Comparison of ENCODE assay signal across 8 cellular contexts in genomic region chr7:100476903-100477870, GRCh38. TPM values are rescaled to one million over a fixed set of nuclear protein-coding genes. Genes with fewer than 3 reads are reported as not detected.
A peak's percentile ranks its signal among the peaks of the same experiment; 100 is the strongest.
DNase-seq lines count a peak whose midpoint lies in the region; ATAC-seq, FAIRE-seq and TF ChIP-seq lines count a peak whose summit lies in the region.

No MANE protein-coding gene starts in this region.

- H3K79me2 ChIP-seq in HepG2 (ENCODE audit: insufficient read depth, low read length), result peaks cover 1% of the 10 kb centered on the region

- H3K9ac ChIP-seq in HepG2 (ENCODE audit: insufficient read depth, low read depth, low read length), result peak overlapping the region; percentile 75; the same call in 1 of the 2 replicates
- H3K9ac ChIP-seq in stomach smooth muscle (ENCODE audit: low read length in 2 of 2), result peak overlapping the region; percentile 62 to 93

- in situ Hi-C loops in HepG2 (cut with HindIII; ENCODE audit: extremely low pct_ligation_motif_present, low pct_unique_long_range_greater_than_20kb), result no loop called here

- H3K9me3 ChIP-seq in ascending aorta, result no peaks in the 10 kb centered on the region
- H3K9me3 ChIP-seq in HepG2 (ENCODE audit: low read length), result no peaks in the 10 kb centered on the region
- H3K9me3 ChIP-seq in stomach smooth muscle (ENCODE audit: control insufficient read depth in 2 of 2, low read length in 2 of 2), result no peaks in the 10 kb centered on the region

- H3K27ac ChIP-seq in ascending aorta (peak overlapping the region; percentile 74 to 83), HepG2 (ENCODE audit: extremely low read length, insufficient read depth, low read length) (no peak overlapping the region), stomach smooth muscle (ENCODE audit: low read length) (peak overlapping the region; percentile 91)

- TF ChIP-seq POLR2A in HepG2 (IDR thresholded peaks at IDR 0.05; ENCODE audit: insufficient read depth in 1 of 2, low read depth in 2 of 2, low read length in 2 of 2) (no peak), GM12892 (IDR thresholded peaks at IDR 0.05; ENCODE audit: low read depth, low read length) (no peak)

- TF ChIP-seq EP300 in HepG2 (IDR thresholded peaks at IDR 0.05; ENCODE audit: low read depth in 2 of 2, low read length in 2 of 2) (no peak), HepG2 (CRISPR knock-in tag; IDR thresholded peaks at IDR 0.05; ENCODE audit: borderline replicate concordance) (no peak)

- peaks cover 24 to 40% of the 10 kb centered on the region in 2 donors for H3K4me1 ChIP-seq in ascending aorta
- peaks cover 19% of the 10 kb centered on the region for H3K4me1 ChIP-seq in HepG2 (ENCODE audit: insufficient read depth, low read length)
- H3K4me1 ChIP-seq in stomach smooth muscle (ENCODE audit: control insufficient read depth, insufficient read depth, low read length), result peaks cover 40% of the 10 kb centered on the region

- BruUV-seq in HepG2 (replicated peaks; lab: Mats Ljungman, UMichigan), result no TSS peak

- no peak for FAIRE-seq in HepG2 (lab: Jason Lieb, UNC)
- no peak for FAIRE-seq in GM12892 (lab: Jason Lieb, UNC)

- intact Hi-C loops in ascending aorta (cut with DNase I), result no loop called here
- intact Hi-C loops in HepG2 (cut with micrococcal nuclease; ENCODE audit: unreplicated experiment), result no loop called here

- WGBS in HepG2 (ENCODE audit: low lambda C conversion rate), result 86% methylated on average over 12 of the region's 30 CpGs

- H4K20me1 ChIP-seq in HepG2 (ENCODE audit: insufficient read depth, low read length), result no peaks in the 10 kb centered on the region

- H3K4me3 ChIP-seq in BJ (ENCODE audit: low read depth, low read length) (peak overlapping the region; percentile 98), LNCaP clone FGC (ENCODE audit: low read depth, low read length) (peak overlapping the region; percentile 96), ascending aorta (peak overlapping the region; percentile 90 to 92), HepG2 (replicated peaks in 1 of 3; ENCODE audit: insufficient read depth in 1 of 3, low read depth in 2 of 3, low read length in 3 of 3) (peak overlapping the region in 2 of 3 experiments; percentile 20 to 96; a peak in 2 of 6 replicates), stomach smooth muscle (ENCODE audit: low read length in 2 of 2) (peak overlapping the region; percentile 65 to 90)

- TF ChIP-seq RAD21 in HepG2 (CRISPR knock-in tag; IDR thresholded peaks at IDR 0.05), result no peak

- no peak for DNase-seq in BJ (ENCODE audit: low read depth)
- no peak for DNase-seq in LNCaP clone FGC (ENCODE audit: low read depth)
- no peak for DNase-seq in ascending aorta (ENCODE audit: low spot score in 2 of 2)
- no peak for DNase-seq in HepG2 (ENCODE audit: low spot score)
- DNase-seq in GM12892 (ENCODE audit: insufficient read length), result no peak
- DNase-seq in occipital lobe (lab: John Stamatoyannopoulos, UW), result no peak

- peaks cover 12% of the 10 kb centered on the region for H3K36me3 ChIP-seq in BJ (ENCODE audit: control insufficient read depth, insufficient read depth, low read length)
- H3K36me3 ChIP-seq in ascending aorta, result peaks cover 10% of the 10 kb centered on the region in 2 donors
- H3K36me3 ChIP-seq in HepG2 (replicated peaks in 1 of 2; ENCODE audit: control insufficient read depth in 1 of 2, insufficient read depth in 2 of 2, low read length in 2 of 2), result peaks cover 4 to 8% of the 10 kb centered on the region in 2 experiments; a peak in 4 of 5 replicates
- peaks cover 9 to 11% of the 10 kb centered on the region in 2 donors for H3K36me3 ChIP-seq in stomach smooth muscle (ENCODE audit: control insufficient read depth in 2 of 2, insufficient read depth in 2 of 2, low read length in 2 of 2)

- CTCF ChIA-PET in BJ (lab: Yijun Ruan, JAX) (interaction anchor here (0.8 to 5.2 kb wide), 9 partner anchors 8 to 125 kb away, joined by 3 to 34 read pairs (median 4); partner anchors contain the start of genes PCOLCE and SPACDR), HepG2 (lab: Yijun Ruan, JAX; ENCODE audit: low intra/inter-chr PET ratio, low total read pairs) (no interaction called here)

- POLR2A ChIA-PET in BJ (lab: Charles Lee) (interaction anchor here (0.6 kb wide), 1 partner anchor 71 kb away, joined by 3 read pairs; no protein-coding TSS in a partner anchor), HepG2 (lab: Yijun Ruan, JAX) (interaction anchor here (0.6 to 2.2 kb wide), 4 partner anchors 61 to 138 kb away, joined by 3 to 9 read pairs (median 6); partner anchors contain the start of gene AGFG2)

- no peak overlapping the region for H2AFZ ChIP-seq in HepG2 (ENCODE audit: low read length)

- TF ChIP-seq CTCF in BJ (IDR thresholded peaks at IDR 0.05; ENCODE audit: insufficient read depth, low read depth, low read length) (peak; percentile 52), LNCaP clone FGC (IDR thresholded peaks at IDR 0.05; ENCODE audit: control insufficient read depth, extremely low read depth, insufficient read depth) (no peak), ascending aorta (IDR thresholded peaks at IDR 0.05) (peak in 2 of 3 experiments; percentile 14 to 36), HepG2 (CRISPR knock-in tag; IDR thresholded peaks at IDR 0.05) (peak; percentile 26; the same call in 1 of the 2 replicates)

- H3K27me3 ChIP-seq in BJ (ENCODE audit: control insufficient read depth, insufficient read depth, low read length) (no peaks in the 10 kb centered on the region), ascending aorta (no peaks in the 10 kb centered on the region), HepG2 (ENCODE audit: control insufficient read depth in 1 of 2, insufficient read depth in 2 of 2, low read length in 2 of 2) (peaks cover 0 to 7% of the 10 kb centered on the region in 2 experiments; a peak in 1 of 5 replicates), stomach smooth muscle (ENCODE audit: control insufficient read depth in 1 of 2, insufficient read depth in 2 of 2, low read length in 2 of 2) (no peaks in the 10 kb centered on the region)

- no peak for ATAC-seq in HepG2
- ATAC-seq in GM19452 (IDR thresholded peaks at IDR 0.05; ENCODE audit: unreplicated experiment), result no peak

- peak overlapping the region; percentile 12; the same call in 1 of the 2 replicates for H3K4me2 ChIP-seq in HepG2 (ENCODE audit: low read depth, low read length)

RNA-seq across cellular contexts. Expression of gene TSC22D4, which starts 1.8 kb away (rescaled TPM):
- polyA plus RNA-seq in BJ (2011; rRNA removed) (9.7 and 20.7 TPM in 2 replicates), HepG2 (2011; rRNA removed) (8.7 and 10.1 TPM in 2 replicates)
- polyA minus RNA-seq in BJ (2011; rRNA and poly(A)+ RNA removed), result 7.5 and 9.5 TPM in 2 replicates
- total RNA-seq in ascending aorta (68.2 TPM), HepG2 (2016; rRNA removed; fragmentation: Illumina TruSeq; extraction: Trizol) (6.3 and 7.7 TPM in 2 replicates), occipital lobe (9.7 TPM)
- 2.6 and 2.9 TPM in 2 replicates for total RNA-seq in HepG2 (2016; cell fraction: cytosol; rRNA removed; fragmentation: Illumina TruSeq; extraction: Trizol; ENCODE audit: low read depth)
- total RNA-seq in HepG2 (2016; cell fraction: insoluble cytoplasmic fraction; rRNA removed; fragmentation: Illumina TruSeq; extraction: Trizol), result 5.6 and 7.4 TPM in 2 replicates
- total RNA-seq in HepG2 (2016; cell fraction: membrane; rRNA removed; fragmentation: Illumina TruSeq; extraction: Trizol), result 4.7 and 8.1 TPM in 2 replicates
- 4.4 and 5.5 TPM in 2 replicates for total RNA-seq in HepG2 (2016; cell fraction: nucleus; rRNA removed; fragmentation: Illumina TruSeq; extraction: Trizol)
- polyA plus RNA-seq in HepG2 (2011; cell fraction: cytosol; rRNA removed), result 6.5 and 10.9 TPM in 2 replicates
- polyA plus RNA-seq in HepG2 (2011; cell fraction: nucleus; rRNA removed), result 17.7 and 20.7 TPM in 2 replicates
- 6.9 and 11.5 TPM in 2 replicates for polyA plus RNA-seq in HepG2 (2012)
- polyA plus RNA-seq in HepG2 (2016; cell fraction: cytosol; fragmentation: Illumina TruSeq; extraction: Trizol; ENCODE audit: low read depth), result 2.7 and 4.0 TPM in 2 replicates
- 10.1 and 11.1 TPM in 2 replicates for polyA plus RNA-seq in HepG2 (2016; cell fraction: insoluble cytoplasmic fraction; fragmentation: Illumina TruSeq; extraction: Trizol; ENCODE audit: low read depth)
- 6.2 and 8.1 TPM in 2 replicates for polyA plus RNA-seq in HepG2 (2016; cell fraction: membrane; fragmentation: Illumina TruSeq; extraction: Trizol; ENCODE audit: low read depth)
- polyA plus RNA-seq in HepG2 (2016; cell fraction: nucleus; fragmentation: Illumina TruSeq; extraction: Trizol; ENCODE audit: insufficient read depth, low read depth), result 13.1 and 14.8 TPM in 2 replicates
- polyA minus RNA-seq in HepG2 (2011; rRNA and poly(A)+ RNA removed; ENCODE audit: low replicate concordance), result 9.9 and 13.8 TPM in 2 replicates
- polyA minus RNA-seq in HepG2 (2011; cell fraction: cytosol; rRNA and poly(A)+ RNA removed), result 7.0 and 9.1 TPM in 2 replicates
- polyA minus RNA-seq in HepG2 (2011; cell fraction: nucleus; rRNA and poly(A)+ RNA removed), result 3.0 and 4.5 TPM in 2 replicates
- polyA plus RNA-seq in GM12892 (2012; ENCODE audit: missing spikeins), result 12.6 TPM

RNA-seq across cellular contexts. Expression of gene NYAP1, which starts 6.5 kb away (rescaled TPM):
- polyA plus RNA-seq in BJ (2011; rRNA removed), result 0.10 and 0.15 TPM in 2 replicates
- polyA minus RNA-seq in BJ (2011; rRNA and poly(A)+ RNA removed), result not detected in 2 replicates
- 0.96 TPM for total RNA-seq in ascending aorta
- 0.15 TPM in 2 replicates for total RNA-seq in HepG2 (2016; rRNA removed; fragmentation: Illumina TruSeq; extraction: Trizol)
- not detected in 2 replicates for total RNA-seq in HepG2 (2016; cell fraction: cytosol; rRNA removed; fragmentation: Illumina TruSeq; extraction: Trizol; ENCODE audit: low read depth)
- total RNA-seq in HepG2 (2016; cell fraction: insoluble cytoplasmic fraction; rRNA removed; fragmentation: Illumina TruSeq; extraction: Trizol), result 0.09 and 0.26 TPM in 2 replicates
- total RNA-seq in HepG2 (2016; cell fraction: membrane; rRNA removed; fragmentation: Illumina TruSeq; extraction: Trizol), result 0.55 TPM in 1 of 2 replicates, not detected in the other
- total RNA-seq in HepG2 (2016; cell fraction: nucleus; rRNA removed; fragmentation: Illumina TruSeq; extraction: Trizol), result 0.09 and 0.22 TPM in 2 replicates
- polyA plus RNA-seq in HepG2 (2011; rRNA removed), result 0.46 and 0.76 TPM in 2 replicates
- 0.44 and 0.70 TPM in 2 replicates for polyA plus RNA-seq in HepG2 (2011; cell fraction: cytosol; rRNA removed)
- 2.4 and 2.9 TPM in 2 replicates for polyA plus RNA-seq in HepG2 (2011; cell fraction: nucleus; rRNA removed)
- 0.60 and 0.88 TPM in 2 replicates for polyA plus RNA-seq in HepG2 (2012)
- 0.07 and 0.09 TPM in 2 replicates for polyA plus RNA-seq in HepG2 (2016; cell fraction: cytosol; fragmentation: Illumina TruSeq; extraction: Trizol; ENCODE audit: low read depth)
- 0.08 TPM in 1 of 2 replicates, not detected in the other for polyA plus RNA-seq in HepG2 (2016; cell fraction: insoluble cytoplasmic fraction; fragmentation: Illumina TruSeq; extraction: Trizol; ENCODE audit: low read depth)
- polyA plus RNA-seq in HepG2 (2016; cell fraction: membrane; fragmentation: Illumina TruSeq; extraction: Trizol; ENCODE audit: low read depth), result 0.07 TPM in 1 of 2 replicates, not detected in the other
- polyA plus RNA-seq in HepG2 (2016; cell fraction: nucleus; fragmentation: Illumina TruSeq; extraction: Trizol; ENCODE audit: insufficient read depth, low read depth), result 0.77 and 0.83 TPM in 2 replicates
- 0.62 TPM in 1 of 2 replicates, not detected in the other for polyA minus RNA-seq in HepG2 (2011; rRNA and poly(A)+ RNA removed; ENCODE audit: low replicate concordance)
- 0.53 and 0.99 TPM in 2 replicates for polyA minus RNA-seq in HepG2 (2011; cell fraction: cytosol; rRNA and poly(A)+ RNA removed)
- polyA minus RNA-seq in HepG2 (2011; cell fraction: nucleus; rRNA and poly(A)+ RNA removed), result 0.62 and 0.64 TPM in 2 replicates
- 0.08 TPM for polyA plus RNA-seq in GM12892 (2012; ENCODE audit: missing spikeins)
- 47.9 TPM for total RNA-seq in occipital lobe

RNA-seq across cellular contexts. Expression of gene SPACDR, which starts 13.1 kb away (rescaled TPM):
- polyA plus RNA-seq in BJ (2011; rRNA removed) (0.21 and 0.32 TPM in 2 replicates), HepG2 (2011; rRNA removed) (0.24 and 0.41 TPM in 2 replicates)
- polyA minus RNA-seq in BJ (2011; rRNA and poly(A)+ RNA removed), result 0.38 TPM in 1 of 2 replicates, not detected in the other
- total RNA-seq in ascending aorta (not detected), HepG2 (2016; rRNA removed; fragmentation: Illumina TruSeq; extraction: Trizol) (not detected in 2 replicates), occipital lobe (not detected)
- total RNA-seq in HepG2 (2016; cell fraction: cytosol; rRNA removed; fragmentation: Illumina TruSeq; extraction: Trizol; ENCODE audit: low read depth), result not detected in 2 replicates
- total RNA-seq in HepG2 (2016; cell fraction: insoluble cytoplasmic fraction; rRNA removed; fragmentation: Illumina TruSeq; extraction: Trizol), result 0.15 TPM in 1 of 2 replicates, not detected in the other
- not detected in 2 replicates for total RNA-seq in HepG2 (2016; cell fraction: membrane; rRNA removed; fragmentation: Illumina TruSeq; extraction: Trizol)
- not detected in 2 replicates for total RNA-seq in HepG2 (2016; cell fraction: nucleus; rRNA removed; fragmentation: Illumina TruSeq; extraction: Trizol)
- 0.16 TPM in 1 of 2 replicates, not detected in the other for polyA plus RNA-seq in HepG2 (2011; cell fraction: cytosol; rRNA removed)
- polyA plus RNA-seq in HepG2 (2011; cell fraction: nucleus; rRNA removed), result 0.55 and 0.99 TPM in 2 replicates
- polyA plus RNA-seq in HepG2 (2012), result 0.20 TPM in 1 of 2 replicates, not detected in the other
- not detected in 2 replicates for polyA plus RNA-seq in HepG2 (2016; cell fraction: cytosol; fragmentation: Illumina TruSeq; extraction: Trizol; ENCODE audit: low read depth)
- not detected in 2 replicates for polyA plus RNA-seq in HepG2 (2016; cell fraction: insoluble cytoplasmic fraction; fragmentation: Illumina TruSeq; extraction: Trizol; ENCODE audit: low read depth)
- 0.26 TPM in 1 of 2 replicates, not detected in the other for polyA plus RNA-seq in HepG2 (2016; cell fraction: membrane; fragmentation: Illumina TruSeq; extraction: Trizol; ENCODE audit: low read depth)
- not detected in 2 replicates for polyA plus RNA-seq in HepG2 (2016; cell fraction: nucleus; fragmentation: Illumina TruSeq; extraction: Trizol; ENCODE audit: insufficient read depth, low read depth)
- polyA minus RNA-seq in HepG2 (2011; rRNA and poly(A)+ RNA removed; ENCODE audit: low replicate concordance), result 0.14 and 0.65 TPM in 2 replicates
- not detected in 2 replicates for polyA minus RNA-seq in HepG2 (2011; cell fraction: cytosol; rRNA and poly(A)+ RNA removed)
- not detected in 2 replicates for polyA minus RNA-seq in HepG2 (2011; cell fraction: nucleus; rRNA and poly(A)+ RNA removed)
- polyA plus RNA-seq in GM12892 (2012; ENCODE audit: missing spikeins), result 0.95 TPM

RNA-seq across cellular contexts. Expression of gene PPP1R35, which starts 40.9 kb away (rescaled TPM):
- polyA plus RNA-seq in BJ (2011; rRNA removed) (10.6 and 13.1 TPM in 2 replicates), HepG2 (2011; rRNA removed) (26.4 and 29.0 TPM in 2 replicates)
- 3.6 and 7.1 TPM in 2 replicates for polyA minus RNA-seq in BJ (2011; rRNA and poly(A)+ RNA removed)
- total RNA-seq in ascending aorta (35.2 TPM), HepG2 (2016; rRNA removed; fragmentation: Illumina TruSeq; extraction: Trizol) (16.7 and 24.8 TPM in 2 replicates), occipital lobe (5.1 TPM)
- 16.5 and 21.7 TPM in 2 replicates for total RNA-seq in HepG2 (2016; cell fraction: cytosol; rRNA removed; fragmentation: Illumina TruSeq; extraction: Trizol; ENCODE audit: low read depth)
- 19.3 and 24.7 TPM in 2 replicates for total RNA-seq in HepG2 (2016; cell fraction: insoluble cytoplasmic fraction; rRNA removed; fragmentation: Illumina TruSeq; extraction: Trizol)
- total RNA-seq in HepG2 (2016; cell fraction: membrane; rRNA removed; fragmentation: Illumina TruSeq; extraction: Trizol), result 16.5 and 20.1 TPM in 2 replicates
- total RNA-seq in HepG2 (2016; cell fraction: nucleus; rRNA removed; fragmentation: Illumina TruSeq; extraction: Trizol), result 13.8 and 17.9 TPM in 2 replicates
- 18.0 and 33.0 TPM in 2 replicates for polyA plus RNA-seq in HepG2 (2011; cell fraction: cytosol; rRNA removed)
- polyA plus RNA-seq in HepG2 (2011; cell fraction: nucleus; rRNA removed), result 102 and 127 TPM in 2 replicates
- 17.6 and 20.1 TPM in 2 replicates for polyA plus RNA-seq in HepG2 (2012)
- polyA plus RNA-seq in HepG2 (2016; cell fraction: cytosol; fragmentation: Illumina TruSeq; extraction: Trizol; ENCODE audit: low read depth), result 16.5 and 23.2 TPM in 2 replicates
- 21.3 TPM in 2 replicates for polyA plus RNA-seq in HepG2 (2016; cell fraction: insoluble cytoplasmic fraction; fragmentation: Illumina TruSeq; extraction: Trizol; ENCODE audit: low read depth)
- polyA plus RNA-seq in HepG2 (2016; cell fraction: membrane; fragmentation: Illumina TruSeq; extraction: Trizol; ENCODE audit: low read depth), result 13.7 and 17.5 TPM in 2 replicates
- 39.6 and 40.4 TPM in 2 replicates for polyA plus RNA-seq in HepG2 (2016; cell fraction: nucleus; fragmentation: Illumina TruSeq; extraction: Trizol; ENCODE audit: insufficient read depth, low read depth)
- polyA minus RNA-seq in HepG2 (2011; rRNA and poly(A)+ RNA removed; ENCODE audit: low replicate concordance), result 13.2 and 24.1 TPM in 2 replicates
- polyA minus RNA-seq in HepG2 (2011; cell fraction: cytosol; rRNA and poly(A)+ RNA removed), result 10.6 and 13.9 TPM in 2 replicates
- polyA minus RNA-seq in HepG2 (2011; cell fraction: nucleus; rRNA and poly(A)+ RNA removed), result 7.1 and 7.3 TPM in 2 replicates
- 14.3 TPM for polyA plus RNA-seq in GM12892 (2012; ENCODE audit: missing spikeins)

RNA-seq across cellular contexts. Expression of gene MEPCE, which starts 47.6 kb away (rescaled TPM):
- polyA plus RNA-seq in BJ (2011; rRNA removed) (15.7 and 19.1 TPM in 2 replicates), HepG2 (2011; rRNA removed) (12.3 and 12.7 TPM in 2 replicates)
- polyA minus RNA-seq in BJ (2011; rRNA and poly(A)+ RNA removed), result 18.9 and 25.2 TPM in 2 replicates
- total RNA-seq in ascending aorta (32.9 TPM), HepG2 (2016; rRNA removed; fragmentation: Illumina TruSeq; extraction: Trizol) (22.6 and 26.0 TPM in 2 replicates), occipital lobe (25.3 TPM)
- 3.8 and 3.9 TPM in 2 replicates for total RNA-seq in HepG2 (2016; cell fraction: cytosol; rRNA removed; fragmentation: Illumina TruSeq; extraction: Trizol; ENCODE audit: low read depth)
- total RNA-seq in HepG2 (2016; cell fraction: insoluble cytoplasmic fraction; rRNA removed; fragmentation: Illumina TruSeq; extraction: Trizol), result 20.2 and 25.7 TPM in 2 replicates
- 12.8 and 14.8 TPM in 2 replicates for total RNA-seq in HepG2 (2016; cell fraction: membrane; rRNA removed; fragmentation: Illumina TruSeq; extraction: Trizol)
- 14.9 and 18.9 TPM in 2 replicates for total RNA-seq in HepG2 (2016; cell fraction: nucleus; rRNA removed; fragmentation: Illumina TruSeq; extraction: Trizol)
- 9.2 and 10.6 TPM in 2 replicates for polyA plus RNA-seq in HepG2 (2011; cell fraction: cytosol; rRNA removed)
- polyA plus RNA-seq in HepG2 (2011; cell fraction: nucleus; rRNA removed), result 18.9 and 27.3 TPM in 2 replicates
- 14.6 and 17.9 TPM in 2 replicates for polyA plus RNA-seq in HepG2 (2012)
- 3.0 and 3.3 TPM in 2 replicates for polyA plus RNA-seq in HepG2 (2016; cell fraction: cytosol; fragmentation: Illumina TruSeq; extraction: Trizol; ENCODE audit: low read depth)
- polyA plus RNA-seq in HepG2 (2016; cell fraction: insoluble cytoplasmic fraction; fragmentation: Illumina TruSeq; extraction: Trizol; ENCODE audit: low read depth), result 20.4 and 25.4 TPM in 2 replicates
- 8.6 and 9.6 TPM in 2 replicates for polyA plus RNA-seq in HepG2 (2016; cell fraction: membrane; fragmentation: Illumina TruSeq; extraction: Trizol; ENCODE audit: low read depth)
- 23.4 and 28.3 TPM in 2 replicates for polyA plus RNA-seq in HepG2 (2016; cell fraction: nucleus; fragmentation: Illumina TruSeq; extraction: Trizol; ENCODE audit: insufficient read depth, low read depth)
- polyA minus RNA-seq in HepG2 (2011; rRNA and poly(A)+ RNA removed; ENCODE audit: low replicate concordance), result 44.0 and 89.0 TPM in 2 replicates
- polyA minus RNA-seq in HepG2 (2011; cell fraction: cytosol; rRNA and poly(A)+ RNA removed), result 8.6 and 10.8 TPM in 2 replicates
- 27.3 and 30.2 TPM in 2 replicates for polyA minus RNA-seq in HepG2 (2011; cell fraction: nucleus; rRNA and poly(A)+ RNA removed)
- 12.8 TPM for polyA plus RNA-seq in GM12892 (2012; ENCODE audit: missing spikeins)

Comparison
In these comparisons a context has a peak if more than half of its experiments do, and no peak if none do; other contexts are left out.
1. RNA of gene NYAP1, which starts 6.5 kb away (total RNA-seq): 47.9 TPM in occipital lobe (single experiment); 0.96 TPM in ascending aorta (single experiment) and 0.09 to 0.55 TPM in HepG2; every median in the first group is over 10 times any median in the second.
2. Peak in every context shown above with its lines, with median percentiles within 50 percentile points of each other: H3K4me3 ChIP-seq.